Comparison of ENCODE assay signal across 24 cellular contexts in genomic region chr10:131577178-131577555, GRCh38.
"Had no signal": no experiment of that assay in that cellular context is flagged by ENCODE, and none has a peak within 500 bp of the region (broad histone marks: within the 10 kb centered on the region; RNA-seq: fewer than 3 reads in every experiment).

No MANE protein-coding gene starts in this region.

- ATAC-seq: activated T-helper 17 cell treated with anti-CD3 and anti-CD28 coated beads, Interleukin-2, amount 50 U/mL, for 72 hours; WTC11 had no signal

- H3K36me3 Mint-ChIP-seq: activated CD4-positive, alpha-beta memory T cell treated with anti-CD3 and anti-CD28 coated beads for 36 hours; activated naive CD8-positive, alpha-beta T cell; brain had no signal

- DNase-seq: activated CD4-positive, alpha-beta memory T cell treated with anti-CD3 and anti-CD28 coated beads for 36 hours; activated CD4-positive, alpha-beta T cell treated with anti-CD3 and anti-CD28 coated beads for 48 hours; activated CD4-positive, CD25-positive, alpha-beta regulatory T cell treated with anti-CD3 and anti-CD28 coated beads, Interleukin-2, amount 50 U/mL, for 72 hours; activated gamma-delta T cell; activated naive CD4-positive, alpha-beta T cell treated with anti-CD3 and anti-CD28 coated beads for 36 hours; activated T-cell treated with anti-CD3 and anti-CD28 coated beads for 4 hours; activated T-cell treated with anti-CD3 and anti-CD28 coated beads, Interleukin-2, amount 50 U/mL, for 48 hours; amygdala; IMR-90; Kasumi-1; KBM-7; NCI-H1092; NCI-H1417; NCI-H1694; NCI-H2029 treated with DMSO at 0.1 percent for 48 hours; NCI-H510A treated with DMSO at 0.1 percent for 48 hours; NCI-H69; NK-92 treated with Interleukin-12 subunit alpha and Interleukin-12 subunit beta, amount 100 ng/mL, for 24 hours; SHP77 treated with DMSO at 0.1 percent for 48 hours had no signal

- H3K27me3 Mint-ChIP-seq: activated CD4-positive, alpha-beta memory T cell treated with anti-CD3 and anti-CD28 coated beads for 36 hours; activated naive CD8-positive, alpha-beta T cell; activated T-helper 17 cell treated with anti-CD3 and anti-CD28 coated beads, Interleukin-2, amount 50 U/mL, for 72 hours had no signal

- H3K27ac Mint-ChIP-seq: activated CD4-positive, alpha-beta memory T cell treated with anti-CD3 and anti-CD28 coated beads for 36 hours; activated naive CD4-positive, alpha-beta T cell treated with anti-CD3 and anti-CD28 coated beads for 36 hours; activated naive CD8-positive, alpha-beta T cell; activated T-helper 17 cell treated with anti-CD3 and anti-CD28 coated beads, Interleukin-2, amount 50 U/mL, for 72 hours; T-helper 1 cell treated with Interleukin-12 subunit alpha and Interleukin-12 subunit beta and Interleukin-4 antibody, amounts not matched to agents 30 μg/mL and 1 μg/mL, for 36 hours; WTC11 had no signal

- H3K4me1 Mint-ChIP-seq: activated T-helper 17 cell treated with anti-CD3 and anti-CD28 coated beads, Interleukin-2, amount 50 U/mL, for 72 hours; WTC11 had no signal

- H3K9me3 Mint-ChIP-seq: activated CD4-positive, alpha-beta memory T cell treated with anti-CD3 and anti-CD28 coated beads for 36 hours; activated naive CD4-positive, alpha-beta T cell treated with anti-CD3 and anti-CD28 coated beads for 36 hours; activated T-helper 17 cell treated with anti-CD3 and anti-CD28 coated beads, Interleukin-2, amount 50 U/mL, for 72 hours; T-helper 1 cell treated with Interleukin-12 subunit alpha and Interleukin-12 subunit beta and Interleukin-4 antibody, amounts not matched to agents 30 μg/mL and 1 μg/mL, for 36 hours had no signal

- H3K4me3 Mint-ChIP-seq: activated CD4-positive, alpha-beta memory T cell treated with anti-CD3 and anti-CD28 coated beads for 36 hours; activated naive CD4-positive, alpha-beta T cell treated with anti-CD3 and anti-CD28 coated beads for 36 hours; activated naive CD8-positive, alpha-beta T cell; activated T-helper 17 cell treated with anti-CD3 and anti-CD28 coated beads, Interleukin-2, amount 50 U/mL, for 72 hours; brain; T-helper 1 cell treated with Interleukin-12 subunit alpha and Interleukin-12 subunit beta and Interleukin-4 antibody, amounts not matched to agents 30 μg/mL and 1 μg/mL, for 36 hours; WTC11 had no signal
